In the genomic region with DNA sequence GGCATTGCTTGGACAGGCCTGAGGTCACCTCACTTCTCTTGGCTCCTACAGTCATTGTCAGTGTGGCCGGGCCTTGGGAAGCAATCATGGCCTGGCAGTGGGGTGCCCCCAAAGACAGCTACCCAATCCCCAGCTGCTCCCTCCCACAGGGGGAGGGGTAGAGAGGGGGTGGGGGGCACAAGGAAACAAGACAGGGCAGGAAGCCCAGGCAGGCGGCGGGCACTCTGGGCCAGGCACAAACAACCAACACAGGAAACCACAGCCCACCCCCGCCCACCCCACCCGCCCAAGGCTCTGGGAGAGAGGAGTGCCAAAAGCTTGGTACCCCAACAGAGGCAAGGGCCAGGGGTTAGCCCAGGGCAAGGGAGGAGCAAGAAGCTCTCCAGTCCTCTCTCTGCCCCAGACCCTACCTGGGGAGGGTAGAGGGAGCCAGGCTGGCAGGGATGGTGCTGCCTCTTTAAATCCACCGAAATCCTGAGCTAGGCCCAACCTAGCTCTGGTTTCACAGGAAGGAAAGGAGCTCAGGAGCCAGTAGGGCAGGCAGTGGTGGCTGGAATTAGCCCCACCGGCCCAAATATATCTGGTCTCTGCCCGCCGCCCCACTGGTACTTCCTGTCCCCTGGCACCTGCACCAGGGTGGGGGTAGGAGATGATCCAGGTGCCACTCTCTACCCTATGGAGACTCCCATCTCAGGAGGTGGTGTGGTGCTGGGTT, we compare ENCODE assay signal across 8 cellular contexts. TPM values are rescaled to one million over a fixed set of nuclear protein-coding genes. Genes with fewer than 3 reads are reported as not detected.
DNase-seq lines count a peak whose midpoint lies in the region; ATAC-seq and TF ChIP-seq lines count a peak whose summit lies in the region.

No MANE protein-coding gene starts in this region.

- H3K4me3 ChIP-seq in HUES48 (ENCODE audit: low read depth, low read length) (no peak overlapping the region), right atrium auricular region (peak overlapping the region in 1 of 2 donors; percentile 17), spleen (peak overlapping the region in 5 of 8 donors; percentile 19 to 55 (median 23))

- no peaks in the 10 kb centered on the region for H3K27me3 Mint-ChIP-seq in activated T-cell treated with anti-CD3 and anti-CD28 coated beads, Interleukin-2, amount 50 U/mL, for 4 hours (ENCODE audit: low read depth)

- no peaks in the 10 kb centered on the region for H3K27me3 ChIP-seq in HUES48 (ENCODE audit: control insufficient read depth, insufficient read depth, low read length)
- H3K27me3 ChIP-seq in right atrium auricular region: no peaks in the 10 kb centered on the region
- peaks cover 0 to 8% (median 0%) of the 10 kb centered on the region in 7 donors for H3K27me3 ChIP-seq in spleen (replicated peaks in 1 of 7)

- TF ChIP-seq CTCF in right atrium auricular region (IDR thresholded peaks at IDR 0.05) (no peak), spleen (IDR thresholded peaks at IDR 0.05 in 8 of 11, conservative IDR thresholded peaks at IDR 0.05 in 3 of 11) (no peak)

- no peaks in the 10 kb centered on the region for H3K36me3 ChIP-seq in HUES48 (ENCODE audit: control insufficient read depth, insufficient read depth, low read length)
- peaks cover under 1% of the 10 kb centered on the region for H3K36me3 ChIP-seq in right atrium auricular region
- peaks cover 0 to 7% (median 0%) of the 10 kb centered on the region in 6 donors for H3K36me3 ChIP-seq in spleen

- no peak for TF ChIP-seq POLR2A in spleen (IDR thresholded peaks at IDR 0.05)

- H3K4me1 ChIP-seq in HUES48 (ENCODE audit: control insufficient read depth, insufficient read depth, low read length) (peaks cover 84% of the 10 kb centered on the region), right atrium auricular region (peaks cover 0 to 100% of the 10 kb centered on the region in 2 donors), spleen (peaks cover 87 to 100% (median 99%) of the 10 kb centered on the region in 6 donors)

- H3K4me1 Mint-ChIP-seq in activated T-cell treated with anti-CD3 and anti-CD28 coated beads, Interleukin-2, amount 50 U/mL, for 4 hours (ENCODE audit: low read depth): peaks cover 82% of the 10 kb centered on the region

- no peaks in the 10 kb centered on the region for H3K36me3 Mint-ChIP-seq in activated T-cell treated with anti-CD3 and anti-CD28 coated beads, Interleukin-2, amount 50 U/mL, for 4 hours (ENCODE audit: insufficient read depth)

- H3K4me3 Mint-ChIP-seq in activated T-cell treated with anti-CD3 and anti-CD28 coated beads, Interleukin-2, amount 50 U/mL, for 4 hours: peak overlapping the region; percentile 69

- 4 to 16% (median 11%) methylated on average over 6 to 9 of the region's 9 CpGs for WGBS in spleen, 5 donors

- peak overlapping the region; percentile 78; the same call in 1 of the 2 replicates for H3K9ac ChIP-seq in HUES48 (ENCODE audit: low read depth, low read length)

- no peak for DNase-seq in activated T-cell treated with anti-CD3 and anti-CD28 coated beads, Interleukin-2, amount 50 U/mL, for 4 hours
- DNase-seq in right atrium auricular region (ENCODE audit: low spot score) (no peak), spleen (peak; percentile 86), NCI-H2029 (lab: John Stamatoyannopoulos, UW) (no peak), HK-2 (ENCODE audit: unreplicated experiment) (no peak)

- intact Hi-C loops in spleen (cut with DNase I; ENCODE audit: low total_unique reads): no loop called here

- H3K27ac ChIP-seq in HUES48 (ENCODE audit: low read depth, low read length) (peak overlapping the region; percentile 100), right atrium auricular region (peak overlapping the region; percentile 94 to 98), spleen (peak overlapping the region; percentile 84 to 98 (median 90))

- H3K9me3 ChIP-seq in HUES48 (ENCODE audit: control insufficient read depth, insufficient read depth, low read length) (no peaks in the 10 kb centered on the region), right atrium auricular region (no peaks in the 10 kb centered on the region), spleen (no peaks in the 10 kb centered on the region)

- no peaks in the 10 kb centered on the region for H3K9me3 Mint-ChIP-seq in activated T-cell treated with anti-CD3 and anti-CD28 coated beads, Interleukin-2, amount 50 U/mL, for 4 hours

- no peak for ATAC-seq in activated T-cell treated with anti-CD3 and anti-CD28 coated beads, Interleukin-2, amount 50 U/mL, for 4 hours
- ATAC-seq in GM21717 (IDR thresholded peaks at IDR 0.05; ENCODE audit: unreplicated experiment) (no peak), GM19035 (IDR thresholded peaks at IDR 0.05; ENCODE audit: unreplicated experiment) (no peak)

RNA-seq across cellular contexts. Expression of gene BCL9L, which starts 12.2 kb away (rescaled TPM):
- total RNA-seq in activated T-cell treated with anti-CD3 and anti-CD28 coated beads, Interleukin-2, amount 50 U/mL, for 4 hours: 10 to 100 TPM; 26.1 to 31.2 (median 26.9) TPM
- total RNA-seq in right atrium auricular region: 10 to 100 TPM; 17.5 to 43.7 TPM
- total RNA-seq in spleen: 10 to 100 TPM; 19.8 to 58.0 (median 39.0) TPM
- polyA plus RNA-seq in spleen: 10 to 100 TPM in 1 of 3 donors, 1 to 10 TPM in 2; 2.5 to 14.2 (median 2.6) TPM

RNA-seq across cellular contexts. Expression of gene CXCR5, which starts 29.9 kb away (rescaled TPM):
- total RNA-seq in activated T-cell treated with anti-CD3 and anti-CD28 coated beads, Interleukin-2, amount 50 U/mL, for 4 hours: 10 to 100 TPM; 17.6 to 30.8 (median 23.7) TPM
- total RNA-seq in right atrium auricular region (under 1 TPM in 1 of 2 donors, not detected in 1; 0.16 TPM), spleen (10 to 100 TPM; 25.0 to 66.6 (median 33.2) TPM)
- 10 to 100 TPM; 35.4 to 50.7 (median 39.6) TPM for polyA plus RNA-seq in spleen

RNA-seq across cellular contexts. Expression of gene UPK2, which starts 42.5 kb away (rescaled TPM):
- total RNA-seq in activated T-cell treated with anti-CD3 and anti-CD28 coated beads, Interleukin-2, amount 50 U/mL, for 4 hours: not detected
- total RNA-seq in right atrium auricular region: not detected
- total RNA-seq in spleen: not detected
- polyA plus RNA-seq in spleen: under 1 TPM in 2 of 3 donors, not detected in 1; 0.09 to 0.13 TPM

RNA-seq across cellular contexts. Expression of gene FOXR1, which starts 58.0 kb away (rescaled TPM):
- not detected for total RNA-seq in activated T-cell treated with anti-CD3 and anti-CD28 coated beads, Interleukin-2, amount 50 U/mL, for 4 hours
- total RNA-seq in right atrium auricular region (not detected), spleen (not detected)
- polyA plus RNA-seq in spleen: not detected

Comparison
In these comparisons a context has a peak if more than half of its experiments do, and no peak if none do; other contexts are left out.
1. RNA of gene CXCR5, which starts 29.9 kb away (total RNA-seq): 25.0 to 66.6 TPM in spleen and 17.6 to 30.8 TPM in activated T-cell treated with anti-CD3 and anti-CD28 coated beads, Interleukin-2, amount 50 U/mL, for 4 hours; 0.16 TPM in right atrium auricular region; every median in the first group is over 10 times any median in the second.
2. Peak in every context shown above with its lines, with median percentiles within 50 percentile points of each other: H3K27ac ChIP-seq.